ENCODE assay signal across 1 cellular context in genomic region chr12:130715996-130716917, GRCh38.
TF ChIP-seq lines count a peak whose summit lies in the region.

TSS of gene RIMBP2 (minus strand) at chr12:130716299. CDS start at chr12:130479013, 237,286 bp downstream.

TF ChIP-seq in GM12878, 131 proteins besides CTCF, POLR2A, EP300 and RAD21 (continued from another document):
- TF ChIP-seq MLLT1 (IDR thresholded peaks at IDR 0.05) (peak; percentile 31; the same call in 1 of the 2 replicates), YBX1 (IDR thresholded peaks at IDR 0.05) (no peak), NFXL1 (IDR thresholded peaks at IDR 0.05; ENCODE audit: borderline replicate concordance) (no peak), RAD51 (IDR thresholded peaks at IDR 0.05) (no peak), YY1 (IDR thresholded peaks at IDR 0.05; ENCODE audit: low read depth, low read length) (0 out of 2 replicates have a peak, but pooled peaks have one; percentile 32), USF2 (IDR thresholded peaks at IDR 0.05; ENCODE audit: borderline replicate concordance, low read depth, low read length) (no peak), ZNF24 (IDR thresholded peaks at IDR 0.05) (no peak), NR2F1 (conservative IDR thresholded peaks at IDR 0.05) (no peak), MAX (IDR thresholded peaks at IDR 0.05; ENCODE audit: low read depth, low read length) (no peak), PKNOX1 (IDR thresholded peaks at IDR 0.05) (no peak), POLR2AphosphoS5 (IDR thresholded peaks at IDR 0.05; ENCODE audit: low read length) (peak; percentile 72; the same call in 1 of the 2 replicates), TCF12 (IDR thresholded peaks at IDR 0.05; ENCODE audit: low read depth, low read length) (no peak), MTA3 (IDR thresholded peaks at IDR 0.05; ENCODE audit: borderline replicate concordance, low read length) (no peak), SUZ12 (IDR thresholded peaks at IDR 0.05; ENCODE audit: unreplicated experiment) (no peak), BHLHE40 (IDR thresholded peaks at IDR 0.05; ENCODE audit: borderline replicate concordance in 1 of 2, low read depth in 2 of 2, low read length in 1 of 2) (peak; percentile 29 to 79; a peak in 2 of 4 replicates), IRF4 (IDR thresholded peaks at IDR 0.05; ENCODE audit: low read depth, low read length) (no peak), PML (IDR thresholded peaks at IDR 0.05; ENCODE audit: low read length) (no peak), RELA (IDR thresholded peaks at IDR 0.05; ENCODE audit: borderline replicate concordance, partially characterized antibody) (no peak)
